ENCODE assay signal across 20 cellular contexts in the genomic region with DNA sequence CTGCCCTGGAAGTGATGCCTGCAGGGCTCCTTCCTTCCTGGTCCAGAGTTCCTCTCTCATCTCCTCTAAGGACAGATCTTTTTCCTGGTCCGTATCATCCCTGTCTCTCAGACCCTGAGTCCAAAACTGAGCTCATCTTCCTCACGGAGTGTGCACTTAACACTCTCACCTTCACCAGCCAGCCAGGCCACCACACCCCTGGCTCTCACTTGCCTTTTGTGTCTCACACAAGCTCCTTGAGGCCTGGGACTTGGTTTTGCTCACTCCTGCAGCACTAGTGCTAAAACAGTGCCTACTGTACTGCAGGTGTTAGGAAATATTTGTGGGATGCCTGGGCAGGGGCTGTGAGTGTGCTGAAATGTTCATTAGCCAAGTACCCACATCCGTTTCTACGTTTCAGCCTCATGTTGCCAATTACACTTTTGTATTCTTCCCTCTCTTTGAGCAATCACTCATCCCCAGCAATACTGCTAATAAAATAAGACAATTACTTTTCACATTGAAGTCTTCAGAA. TPM values are rescaled to one million over a fixed set of nuclear protein-coding genes. Genes with fewer than 3 reads are reported as not detected.
DNase-seq lines count a peak whose midpoint lies in the region; ATAC-seq and TF ChIP-seq lines count a peak whose summit lies in the region.
"Had no signal": no experiment of that assay in that cellular context is flagged by ENCODE, and none has a peak within 500 bp of the region (broad histone marks: within the 10 kb centered on the region; RNA-seq: fewer than 3 reads in every experiment).

No MANE protein-coding gene starts in this region.

- H3T11ph ChIP-seq in H9 (ENCODE audit: low read length), result no peak overlapping the region

- no peaks in the 10 kb centered on the region for H3K27me3 ChIP-seq in CD4-positive, alpha-beta T cell (ENCODE audit: control insufficient read depth, insufficient read depth, low read length)
- H3K27me3 ChIP-seq in foreskin keratinocyte, result no peaks in the 10 kb centered on the region
- H3K27me3 ChIP-seq in H9 (ENCODE audit: insufficient read depth, low read length), result no peaks in the 10 kb centered on the region
- H3K27me3 ChIP-seq: BE2C, dorsolateral prefrontal cortex, MG63, SJSA1, tibial artery had no signal

- no peak for DNase-seq in CD4-positive, alpha-beta T cell
- peak; percentile 85 for DNase-seq in Jurkat, Clone E6-1 (ENCODE audit: low read depth, low spot score)
- DNase-seq in WTC11 (ENCODE audit: low spot score) (no peak), foreskin keratinocyte (no peak), NK-92 (lab: John Stamatoyannopoulos, UW; ENCODE audit: unreplicated experiment) (no peak), H9 (no peak)
- no peak for DNase-seq in naive thymus-derived CD8-positive, alpha-beta T cell
- DNase-seq: BE2C, DMS153, dorsolateral prefrontal cortex, MG63, NCI-H2029 treated with DMSO at 0.1 percent for 48 hours, NCI-H510A, tibial artery had no signal

- no peak overlapping the region for H3K4me3 ChIP-seq in Jurkat, Clone E6-1 (ENCODE audit: low read length)
- H3K4me3 ChIP-seq: dorsolateral prefrontal cortex, HAP-1, MG63, SJSA1, smooth muscle cell, tibial artery had no signal

- POLR2A ChIA-PET in CD4-positive, alpha-beta T cell (lab: Charles Lee), result interaction anchor here (0.8 to 1.1 kb wide), 2 partner anchors 14 to 26 kb away, joined by 3 to 4 read pairs; no protein-coding TSS in a partner anchor
- POLR2A ChIA-PET in WTC11 (lab: Charles Lee), result interaction anchor here (1.2 kb wide), 1 partner anchor 44 kb away, joined by 3 read pairs; no protein-coding TSS in a partner anchor
- POLR2A ChIA-PET in naive thymus-derived CD8-positive, alpha-beta T cell (lab: Charles Lee), result interaction anchor here (0.8 to 1.2 kb wide), 2 partner anchors 13 to 21 kb away, joined by 3 read pairs; a partner anchor contains a TSS

- H3K14ac ChIP-seq in H9 (ENCODE audit: insufficient read depth, low read length), result no peak overlapping the region

- H3K18ac ChIP-seq in H9 (ENCODE audit: insufficient read length, low read depth, low read length), result no peak overlapping the region

- no peak overlapping the region for H3K9ac ChIP-seq in H9 (ENCODE audit: extremely low read depth, insufficient read length, low read length)

- H3K27ac ChIP-seq in CD4-positive, alpha-beta T cell (ENCODE audit: low read depth, low read length), result no peak overlapping the region
- H3K27ac ChIP-seq in foreskin keratinocyte, result no peak overlapping the region
- H3K27ac ChIP-seq in H9 (ENCODE audit: insufficient read length, low read depth, low read length), result no peak overlapping the region
- H3K27ac ChIP-seq: dorsolateral prefrontal cortex, SJSA1, tibial artery had no signal

- H4K91ac ChIP-seq in H9 (ENCODE audit: insufficient read length, low read depth, low read length), result no peak overlapping the region

- H2BK20ac ChIP-seq in H9 (ENCODE audit: low read depth, low read length, poor library complexity, severe bottlenecking), result no peak overlapping the region

- WGBS in H9 (ENCODE audit: extremely low coverage, insufficient read length, low lambda C conversion rate), result no CpG with 5 or more reads among the region's 4 CpGs

- no peak overlapping the region for H3K4me2 ChIP-seq in H9 (ENCODE audit: insufficient read depth, insufficient read length, low read length)
- H3K4me2 ChIP-seq: smooth muscle cell had no signal

- no peak overlapping the region for H2AK5ac ChIP-seq in H9 (ENCODE audit: insufficient read length, low read length)

- H2BK120ac ChIP-seq in H9 (ENCODE audit: low read depth, low read length, poor library complexity, severe bottlenecking), result no peak overlapping the region

- H3K4me3 Mint-ChIP-seq in CD4-positive, alpha-beta T cell, result peak overlapping the region; percentile 31
- no peak overlapping the region for H3K4me3 Mint-ChIP-seq in WTC11
- peak overlapping the region in 4 of 10 donors; percentile 46 to 68 (median 58) for H3K4me3 Mint-ChIP-seq in naive thymus-derived CD8-positive, alpha-beta T cell
- no peak overlapping the region for H3K4me3 Mint-ChIP-seq in H9

- H4K5ac ChIP-seq in H9 (ENCODE audit: insufficient read length, low read depth, low read length), result no peak overlapping the region

- intact Hi-C loops in CD4-positive, alpha-beta T cell (cut with DNase I, micrococcal nuclease), result no loop called here

- no peak overlapping the region for H3K4ac ChIP-seq in H9 (ENCODE audit: low read depth, low read length)

- H3K23me2 ChIP-seq in H9 (ENCODE audit: insufficient read length, low read depth, low read length, poor library complexity, severe bottlenecking), result no peaks in the 10 kb centered on the region

- no peak overlapping the region for H3K56ac ChIP-seq in H9 (ENCODE audit: insufficient read length, low read depth, low read length)

- H4K8ac ChIP-seq in H9 (replicated peaks; ENCODE audit: insufficient read length, low read depth, low read length), result no peak overlapping the region

- CTCF ChIA-PET in CD4-positive, alpha-beta T cell (lab: Charles Lee), result interaction anchor here (1.0 kb wide), 1 partner anchor 25 kb away, joined by 4 read pairs; no protein-coding TSS in a partner anchor
- CTCF ChIA-PET in WTC11 (lab: Charles Lee), result no interaction called here

- H3K9me3 Mint-ChIP-seq in CD4-positive, alpha-beta T cell, result no peaks in the 10 kb centered on the region
- H3K9me3 Mint-ChIP-seq in WTC11 (no peaks in the 10 kb centered on the region), H9 (no peaks in the 10 kb centered on the region)
- H3K9me3 Mint-ChIP-seq in naive thymus-derived CD8-positive, alpha-beta T cell, result no peaks in the 10 kb centered on the region

- H3K79me1 ChIP-seq in H9 (ENCODE audit: insufficient read depth, low read depth, low read length, poor library complexity, severe bottlenecking), result no peaks in the 10 kb centered on the region

- no peak overlapping the region for H2BK5ac ChIP-seq in H9 (ENCODE audit: insufficient read length, low read length)

- no peaks in the 10 kb centered on the region for H3K27me3 Mint-ChIP-seq in CD4-positive, alpha-beta T cell
- H3K27me3 Mint-ChIP-seq in WTC11 (ENCODE audit: low read depth), result no peaks in the 10 kb centered on the region
- no peaks in the 10 kb centered on the region for H3K27me3 Mint-ChIP-seq in naive thymus-derived CD8-positive, alpha-beta T cell
- H3K27me3 Mint-ChIP-seq in H9 (ENCODE audit: low read depth), result no peaks in the 10 kb centered on the region

- peaks cover 8% of the 10 kb centered on the region for H3K36me3 Mint-ChIP-seq in CD4-positive, alpha-beta T cell (ENCODE audit: low read depth)
- H3K36me3 Mint-ChIP-seq in WTC11 (no peaks in the 10 kb centered on the region), H9 (ENCODE audit: insufficient read depth in 1 of 3, low read depth in 3 of 3) (no peaks in the 10 kb centered on the region)
- peaks cover 0 to 10% (median 0%) of the 10 kb centered on the region in 3 donors for H3K36me3 Mint-ChIP-seq in naive thymus-derived CD8-positive, alpha-beta T cell

- TF ChIP-seq CTCF in CD4-positive, alpha-beta T cell (IDR thresholded peaks at IDR 0.05), result no peak
- TF ChIP-seq CTCF in WTC11 (IDR thresholded peaks at IDR 0.05) (no peak), foreskin keratinocyte (conservative IDR thresholded peaks at IDR 0.05) (no peak), H9 (conservative IDR thresholded peaks at IDR 0.05) (no peak)

- ATAC-seq in CD4-positive, alpha-beta T cell (ENCODE audit: poor library complexity), result no peak
- ATAC-seq in WTC11 (no peak), foreskin keratinocyte (no peak), HG03354 (IDR thresholded peaks at IDR 0.05; ENCODE audit: poor library complexity, severe bottlenecking, unreplicated experiment) (no peak)
- ATAC-seq in naive thymus-derived CD8-positive, alpha-beta T cell, result peak in 1 of 2 donors; percentile 24
- ATAC-seq: esophagus mucosa had no signal

- peak overlapping the region; percentile 69 for H3K27ac Mint-ChIP-seq in CD4-positive, alpha-beta T cell
- peak overlapping the region; percentile 10; the same call in 1 of the 2 replicates for H3K27ac Mint-ChIP-seq in WTC11
- H3K27ac Mint-ChIP-seq in naive thymus-derived CD8-positive, alpha-beta T cell, result peak overlapping the region; percentile 39 to 91 (median 70)
- no peak overlapping the region; a peak in 1 of 7 replicates for H3K27ac Mint-ChIP-seq in H9
- H3K27ac Mint-ChIP-seq: progenitor cell of endocrine pancreas had no signal

- H3K23ac ChIP-seq in H9 (ENCODE audit: insufficient read length, low read depth, low read length), result no peak overlapping the region

- H2BK12ac ChIP-seq in H9 (ENCODE audit: insufficient read length, low read depth, low read length), result no peak overlapping the region

- no peaks in the 10 kb centered on the region for H3K4me1 ChIP-seq in foreskin keratinocyte
- no peaks in the 10 kb centered on the region; the same call in 1 of the 2 replicates for H3K4me1 ChIP-seq in H9 (ENCODE audit: insufficient read depth, low read length)
- H3K4me1 ChIP-seq: HAP-1, SJSA1, tibial artery had no signal

- no peaks in the 10 kb centered on the region for H3K9me3 ChIP-seq in CD4-positive, alpha-beta T cell (ENCODE audit: control insufficient read depth, low read length)
- H3K9me3 ChIP-seq in H9 (ENCODE audit: control insufficient read depth, low read depth, low read length), result no peaks in the 10 kb centered on the region
- H3K9me3 ChIP-seq: BE2C, HAP-1, MG63, SJSA1, tibial artery had no signal

- H3K79me2 ChIP-seq in H9 (ENCODE audit: insufficient read depth, low read length), result no peaks in the 10 kb centered on the region

- H4K20me1 ChIP-seq in H9 (ENCODE audit: control insufficient read depth, insufficient read depth, insufficient read length), result no peaks in the 10 kb centered on the region

- H2BK15ac ChIP-seq in H9 (ENCODE audit: low read depth, low read length), result no peak overlapping the region

- peaks cover 40% of the 10 kb centered on the region for H3K4me1 Mint-ChIP-seq in CD4-positive, alpha-beta T cell (ENCODE audit: low read depth)
- H3K4me1 Mint-ChIP-seq in WTC11 (peaks cover 6% of the 10 kb centered on the region), H9 (peaks cover 15 to 17% of the 10 kb centered on the region in 2 experiments)
- peaks cover 17 to 43% (median 38%) of the 10 kb centered on the region in 4 donors for H3K4me1 Mint-ChIP-seq in naive thymus-derived CD8-positive, alpha-beta T cell

- H2AFZ ChIP-seq in H9 (ENCODE audit: low read length), result no peak overlapping the region

RNA-seq across cellular contexts. Expression of a gene that starts 21.4 kb away (rescaled TPM):
- total RNA-seq in CD4-positive, alpha-beta T cell, result 10 to 100 TPM; 76.7 to 78.5 TPM
- 26.9 TPM for polyA plus RNA-seq in Jurkat, Clone E6-1 (2012; ENCODE audit: insufficient read depth, insufficient read length)
- total RNA-seq in WTC11 (2021), result 9.1 to 10.5 TPM (median 9.5 TPM) in 3 replicates
- total RNA-seq in naive thymus-derived CD8-positive, alpha-beta T cell, result 100 to 1,000 TPM; 105 to 106 TPM
- polyA plus RNA-seq in naive thymus-derived CD8-positive, alpha-beta T cell, result 10 to 100 TPM; 18.9 to 34.6 (median 28.1) TPM
- 61.0 and 67.0 TPM in 2 replicates for total RNA-seq in foreskin keratinocyte
- polyA plus RNA-seq in foreskin keratinocyte, result 37.4 and 41.7 TPM in 2 replicates
- total RNA-seq in H9 (2021), result 11.1 and 11.8 TPM in 2 replicates

Comparison
In these comparisons a context has a peak if more than half of its experiments do, and no peak if none do; other contexts are left out.
1. H3K27ac Mint-ChIP-seq: peak in CD4-positive, alpha-beta T cell (single experiment), WTC11 (single experiment) and naive thymus-derived CD8-positive, alpha-beta T cell (10 of 10); none in H9 (0 of 3).